ENCODE assay signal across 14 cellular contexts in genomic region chr6:166418691-166419143, GRCh38. TPM values are rescaled to one million over a fixed set of nuclear protein-coding genes. Genes with fewer than 3 reads are reported as not detected.
DNase-seq lines count a peak whose midpoint lies in the region; ATAC-seq and TF ChIP-seq lines count a peak whose summit lies in the region.
"Had no signal": no experiment of that assay in that cellular context is flagged by ENCODE, and none has a peak within 500 bp of the region (broad histone marks: within the 10 kb centered on the region; RNA-seq: fewer than 3 reads in every experiment).

No MANE protein-coding gene starts in this region.

- no peak overlapping the region for H2BK12ac ChIP-seq in H9 (ENCODE audit: insufficient read length, low read depth, low read length)

- no peak for ATAC-seq in activated CD4-positive, alpha-beta T cell treated with anti-CD3 and anti-CD28 coated beads for 36 hours
- ATAC-seq in activated naive CD8-positive, alpha-beta T cell treated with anti-CD3 and anti-CD28 coated beads, Interleukin-2, amount 10 ng/mL, durations not matched to agents 7 days and 5 days (ENCODE audit: low read depth), result peak; percentile 9
- ATAC-seq in GM18519 (IDR thresholded peaks at IDR 0.05; ENCODE audit: low FRiP score, unreplicated experiment) (no peak), HG02885 (IDR thresholded peaks at IDR 0.05; ENCODE audit: poor library complexity, unreplicated experiment) (no peak)

- POLR2A ChIA-PET in activated CD4-positive, alpha-beta T cell treated with anti-CD3 and anti-CD28 coated beads for 36 hours (lab: Charles Lee), result interaction anchor here (0.6 kb wide), 1 partner anchor 98 kb away, joined by 5 read pairs; no protein-coding TSS in a partner anchor
- POLR2A ChIA-PET in activated naive CD8-positive, alpha-beta T cell treated with anti-CD3 and anti-CD28 coated beads, Interleukin-2, amount 10 ng/mL, durations not matched to agents 7 days and 5 days (lab: Charles Lee), result interaction anchor here (1.5 kb wide), 1 partner anchor 16 kb away, joined by 5 read pairs; no protein-coding TSS in a partner anchor

- peak; percentile 38 for DNase-seq in activated CD4-positive, alpha-beta T cell treated with anti-CD3 and anti-CD28 coated beads for 36 hours
- no peak for DNase-seq in activated CD4-positive, alpha-beta T cell treated with anti-CD3 and anti-CD28 coated beads, Interleukin-2, amount 50 U/mL, for 48 hours
- DNase-seq in MM.1S, result no peak
- DNase-seq in activated naive CD8-positive, alpha-beta T cell treated with anti-CD3 and anti-CD28 coated beads, Interleukin-2, amount 10 ng/mL, durations not matched to agents 7 days and 5 days, result no peak
- no peak for DNase-seq in neural progenitor cell (ENCODE audit: low spot score)
- no peak for DNase-seq in H9
- DNase-seq: DMS79, MG63, NCI-H1694 treated with DMSO at 0.1 percent for 48 hours had no signal

- H3F3A ChIP-seq in MM.1S (ENCODE audit: insufficient read depth, low read length) (peaks cover 16% of the 10 kb centered on the region), neural progenitor cell (ENCODE audit: low read depth) (no peaks in the 10 kb centered on the region)

- H2BK5ac ChIP-seq in H9 (ENCODE audit: insufficient read length, low read length), result no peak overlapping the region

- H3K27me3 Mint-ChIP-seq in activated CD4-positive, alpha-beta T cell treated with anti-CD3 and anti-CD28 coated beads for 36 hours, result no peaks in the 10 kb centered on the region
- peaks cover 8% of the 10 kb centered on the region for H3K27me3 Mint-ChIP-seq in activated naive CD8-positive, alpha-beta T cell treated with anti-CD3 and anti-CD28 coated beads, Interleukin-2, amount 10 ng/mL, durations not matched to agents 7 days and 5 days
- H3K27me3 Mint-ChIP-seq in neural progenitor cell (ENCODE audit: insufficient read depth, low read depth) (peaks cover 3% of the 10 kb centered on the region), H9 (ENCODE audit: low read depth) (no peaks in the 10 kb centered on the region)

- no peak overlapping the region for H2AK5ac ChIP-seq in H9 (ENCODE audit: insufficient read length, low read length)

- H3K36me3 Mint-ChIP-seq in activated CD4-positive, alpha-beta T cell treated with anti-CD3 and anti-CD28 coated beads for 36 hours (ENCODE audit: low read depth), result peaks cover 21% of the 10 kb centered on the region
- H3K36me3 Mint-ChIP-seq in activated naive CD8-positive, alpha-beta T cell treated with anti-CD3 and anti-CD28 coated beads, Interleukin-2, amount 10 ng/mL, durations not matched to agents 7 days and 5 days, result peaks cover 15% of the 10 kb centered on the region
- H3K36me3 Mint-ChIP-seq in neural progenitor cell (peaks cover 30% of the 10 kb centered on the region), H9 (ENCODE audit: insufficient read depth in 1 of 3, low read depth in 3 of 3) (peaks cover 29 to 40% (median 31%) of the 10 kb centered on the region in 3 experiments)

- H3K27me3 ChIP-seq in MM.1S (replicated peaks; ENCODE audit: insufficient read depth, low read length) (no peaks in the 10 kb centered on the region), neural progenitor cell (no peaks in the 10 kb centered on the region), H9 (ENCODE audit: insufficient read depth, low read length) (no peaks in the 10 kb centered on the region)
- H3K27me3 ChIP-seq: BLaER1 treated with 17β-estradiol and CSF1 and Interleukin-3, amounts not matched to agents 10 nM and 100 nM; MG63; transverse colon had no signal

- H3K9me3 ChIP-seq in MM.1S (replicated peaks; ENCODE audit: insufficient read depth, low read length) (no peaks in the 10 kb centered on the region), neural progenitor cell (ENCODE audit: low read depth) (no peaks in the 10 kb centered on the region), H9 (ENCODE audit: control insufficient read depth, low read depth, low read length) (no peaks in the 10 kb centered on the region)
- H3K9me3 ChIP-seq: MG63, transverse colon had no signal

- H3K4me1 ChIP-seq in MM.1S (ENCODE audit: low read length) (peaks cover 25% of the 10 kb centered on the region), neural progenitor cell (no peaks in the 10 kb centered on the region), H9 (ENCODE audit: insufficient read depth, low read length) (no peaks in the 10 kb centered on the region)
- H3K4me1 ChIP-seq: transverse colon had no signal

- no peak overlapping the region for H4K91ac ChIP-seq in H9 (ENCODE audit: insufficient read length, low read depth, low read length)

- intact Hi-C loops in activated CD4-positive, alpha-beta T cell treated with anti-CD3 and anti-CD28 coated beads for 36 hours (cut with DNase I, micrococcal nuclease), result loop anchor here (2.0 to 5.0 kb wide), 3 partner anchors 69 to 209 kb away; partner anchors contain the start of gene RPS6KA2 (in 2 of the 2)

- H2BK120ac ChIP-seq in H9 (ENCODE audit: low read depth, low read length, poor library complexity, severe bottlenecking), result no peak overlapping the region

- H3K27ac ChIP-seq in MM.1S (ENCODE audit: low read length) (peak overlapping the region; percentile 93; the same call in 1 of the 2 replicates), neural progenitor cell (no peak overlapping the region), H9 (ENCODE audit: insufficient read length, low read depth, low read length) (no peak overlapping the region)
- H3K27ac ChIP-seq: BLaER1 treated with 17β-estradiol and CSF1 and Interleukin-3, amounts not matched to agents 10 nM and 100 nM; SK-N-MC had no signal

- 0 out of 2 replicates have a peak overlapping the region, but pooled peaks have one; percentile 24 for H3K4me2 ChIP-seq in MM.1S (ENCODE audit: low read depth, low read length)
- no peak overlapping the region for H3K4me2 ChIP-seq in neural progenitor cell
- H3K4me2 ChIP-seq in H9 (ENCODE audit: insufficient read depth, insufficient read length, low read length), result no peak overlapping the region

- TF ChIP-seq CTCF in MM.1S (IDR thresholded peaks at IDR 0.05; ENCODE audit: low read length) (no peak), neural progenitor cell (IDR thresholded peaks at IDR 0.05) (no peak), H9 (conservative IDR thresholded peaks at IDR 0.05) (no peak)

- no peak overlapping the region for H2BK20ac ChIP-seq in H9 (ENCODE audit: low read depth, low read length, poor library complexity, severe bottlenecking)

- H3K23me2 ChIP-seq in H9 (ENCODE audit: insufficient read length, low read depth, low read length, poor library complexity, severe bottlenecking), result peaks cover 5% of the 10 kb centered on the region

- H3K4ac ChIP-seq in H9 (ENCODE audit: low read depth, low read length), result no peak overlapping the region

- no peaks in the 10 kb centered on the region for H4K20me1 ChIP-seq in MM.1S (ENCODE audit: insufficient read depth, low read length)
- no peaks in the 10 kb centered on the region for H4K20me1 ChIP-seq in neural progenitor cell (ENCODE audit: low read depth)
- peaks cover 3% of the 10 kb centered on the region for H4K20me1 ChIP-seq in H9 (ENCODE audit: control insufficient read depth, insufficient read depth, insufficient read length)
- H4K20me1 ChIP-seq: BLaER1 treated with 17β-estradiol and CSF1 and Interleukin-3, amounts not matched to agents 10 nM and 100 nM had no signal

- H3K27ac Mint-ChIP-seq in activated CD4-positive, alpha-beta T cell treated with anti-CD3 and anti-CD28 coated beads for 36 hours, result peak overlapping the region; percentile 34
- H3K27ac Mint-ChIP-seq in activated naive CD8-positive, alpha-beta T cell treated with anti-CD3 and anti-CD28 coated beads, Interleukin-2, amount 10 ng/mL, durations not matched to agents 7 days and 5 days, result peak overlapping the region; percentile 75
- H3K27ac Mint-ChIP-seq in neural progenitor cell (peak overlapping the region; percentile 15), H9 (no peak overlapping the region; a peak in 1 of 7 replicates)

- no peaks in the 10 kb centered on the region for H3K36me3 ChIP-seq in MM.1S (replicated peaks; ENCODE audit: insufficient read depth, low read length)
- no peaks in the 10 kb centered on the region for H3K36me3 ChIP-seq in neural progenitor cell
- H3K36me3 ChIP-seq: MG63, transverse colon had no signal

- H3T11ph ChIP-seq in H9 (ENCODE audit: low read length), result no peak overlapping the region

- CTCF ChIA-PET in activated CD4-positive, alpha-beta T cell treated with anti-CD3 and anti-CD28 coated beads for 36 hours (lab: Charles Lee), result no interaction called here

- H2BK15ac ChIP-seq in H9 (ENCODE audit: low read depth, low read length), result no peak overlapping the region

- no CpG with 5 or more reads among the region's 9 CpGs for WGBS in H9 (ENCODE audit: extremely low coverage, insufficient read length, low lambda C conversion rate)

- H3K4me3 Mint-ChIP-seq in activated CD4-positive, alpha-beta T cell treated with anti-CD3 and anti-CD28 coated beads for 36 hours, result no peak overlapping the region
- H3K4me3 Mint-ChIP-seq in activated naive CD8-positive, alpha-beta T cell treated with anti-CD3 and anti-CD28 coated beads, Interleukin-2, amount 10 ng/mL, durations not matched to agents 7 days and 5 days, result peak overlapping the region; percentile 45
- H3K4me3 Mint-ChIP-seq in neural progenitor cell (no peak overlapping the region), H9 (no peak overlapping the region)

- H3K14ac ChIP-seq in H9 (ENCODE audit: insufficient read depth, low read length), result no peak overlapping the region

- H3K4me1 Mint-ChIP-seq in activated CD4-positive, alpha-beta T cell treated with anti-CD3 and anti-CD28 coated beads for 36 hours, result peaks cover 66% of the 10 kb centered on the region
- peaks cover 58% of the 10 kb centered on the region for H3K4me1 Mint-ChIP-seq in activated naive CD8-positive, alpha-beta T cell treated with anti-CD3 and anti-CD28 coated beads, Interleukin-2, amount 10 ng/mL, durations not matched to agents 7 days and 5 days
- no peaks in the 10 kb centered on the region for H3K4me1 Mint-ChIP-seq in neural progenitor cell
- H3K4me1 Mint-ChIP-seq in H9, result peaks cover 6 to 8% of the 10 kb centered on the region in 2 experiments

- no peak overlapping the region for H3K18ac ChIP-seq in H9 (ENCODE audit: insufficient read length, low read depth, low read length)

- H3K23ac ChIP-seq in H9 (ENCODE audit: insufficient read length, low read depth, low read length), result no peak overlapping the region

- no peak overlapping the region for H4K8ac ChIP-seq in H9 (replicated peaks; ENCODE audit: insufficient read length, low read depth, low read length)

- no peaks in the 10 kb centered on the region for H3K79me2 ChIP-seq in MM.1S (ENCODE audit: low read length)
- no peaks in the 10 kb centered on the region for H3K79me2 ChIP-seq in neural progenitor cell (ENCODE audit: low read depth)
- no peaks in the 10 kb centered on the region for H3K79me2 ChIP-seq in H9 (ENCODE audit: insufficient read depth, low read length)

- no peak overlapping the region for H3K9ac ChIP-seq in MM.1S (ENCODE audit: low read length)
- no peak overlapping the region for H3K9ac ChIP-seq in neural progenitor cell
- H3K9ac ChIP-seq in H9 (ENCODE audit: extremely low read depth, insufficient read length, low read length), result no peak overlapping the region
- H3K9ac ChIP-seq: BLaER1 treated with 17β-estradiol and CSF1 and Interleukin-3, amounts not matched to agents 10 nM and 100 nM had no signal

- H2AFZ ChIP-seq in MM.1S (ENCODE audit: low read length) (no peak overlapping the region), neural progenitor cell (replicated peaks) (no peak overlapping the region), H9 (ENCODE audit: low read length) (no peak overlapping the region)

- H4K5ac ChIP-seq in H9 (ENCODE audit: insufficient read length, low read depth, low read length), result no peak overlapping the region

- no peak overlapping the region for H3K4me3 ChIP-seq in MM.1S (ENCODE audit: low read length)
- H3K4me3 ChIP-seq in neural progenitor cell, result no peak overlapping the region
- H3K4me3 ChIP-seq: BLaER1 treated with 17β-estradiol and CSF1 and Interleukin-3, amounts not matched to agents 10 nM and 100 nM; MG63; SK-N-MC; transverse colon had no signal

- H3K56ac ChIP-seq in H9 (ENCODE audit: insufficient read length, low read depth, low read length), result no peak overlapping the region

- H3K79me1 ChIP-seq in H9 (ENCODE audit: insufficient read depth, low read depth, low read length, poor library complexity, severe bottlenecking), result no peaks in the 10 kb centered on the region

- peaks cover 10% of the 10 kb centered on the region for H3K9me3 Mint-ChIP-seq in activated CD4-positive, alpha-beta T cell treated with anti-CD3 and anti-CD28 coated beads for 36 hours (ENCODE audit: low read depth)
- H3K9me3 Mint-ChIP-seq in activated naive CD8-positive, alpha-beta T cell treated with anti-CD3 and anti-CD28 coated beads, Interleukin-2, amount 10 ng/mL, durations not matched to agents 7 days and 5 days, result peaks cover 8% of the 10 kb centered on the region
- H3K9me3 Mint-ChIP-seq in neural progenitor cell, result peaks cover 4% of the 10 kb centered on the region
- peaks cover 11 to 13% of the 10 kb centered on the region in 2 experiments; a peak in 4 of 5 replicates for H3K9me3 Mint-ChIP-seq in H9

- no peaks in the 10 kb centered on the region for H3K9me2 ChIP-seq in MM.1S (replicated peaks; ENCODE audit: insufficient read depth, low read length)

RNA-seq across cellular contexts. Expression of gene MPC1, which starts 36.0 kb away (rescaled TPM):
- total RNA-seq in activated CD4-positive, alpha-beta T cell treated with anti-CD3 and anti-CD28 coated beads for 36 hours, result 10 to 100 TPM; 17.7 to 20.5 TPM
- 10 to 100 TPM; 28.7 to 29.6 TPM for total RNA-seq in activated naive CD8-positive, alpha-beta T cell treated with anti-CD3 and anti-CD28 coated beads, Interleukin-2, amount 10 ng/mL, durations not matched to agents 7 days and 5 days
- 9.4 and 13.2 TPM in 2 replicates for total RNA-seq in neural progenitor cell (ENCODE audit: low replicate concordance)
- 9.7 and 10.0 TPM in 2 replicates for total RNA-seq in H9 (2021)

Comparison
In these comparisons a context has a peak if more than half of its experiments do, and no peak if none do; other contexts are left out.
1. H3K27ac Mint-ChIP-seq: peak in activated CD4-positive, alpha-beta T cell treated with anti-CD3 and anti-CD28 coated beads for 36 hours (single experiment), activated naive CD8-positive, alpha-beta T cell treated with anti-CD3 and anti-CD28 coated beads, Interleukin-2, amount 10 ng/mL, durations not matched to agents 7 days and 5 days (single experiment) and neural progenitor cell (single experiment); none in H9 (0 of 3).